Comparison of ENCODE assay signal across 20 cellular contexts in genomic region chr17:72687941-72688340, GRCh38.
DNase-seq lines count a peak whose midpoint lies in the region.
"Had no signal": no experiment of that assay in that cellular context is flagged by ENCODE, and none has a peak within 500 bp of the region (broad histone marks: within the 10 kb centered on the region; RNA-seq: fewer than 3 reads in every experiment).

No MANE protein-coding gene starts in this region.

- H3K4me1 ChIP-seq in GM23248 (ENCODE audit: insufficient read depth) = peaks cover 34% of the 10 kb centered on the region
- H3K4me1 ChIP-seq: esophagus muscularis mucosa, uterus had no signal

- peak; percentile 22 for DNase-seq in NCI-H748 (lab: John Stamatoyannopoulos, UW; ENCODE audit: unreplicated experiment)
- no peak for DNase-seq in NCI-H748 treated with DMSO at 0.1 percent for 48 hours (lab: John Stamatoyannopoulos, UW)
- peak; percentile 6 for DNase-seq in NCI-H774 (lab: John Stamatoyannopoulos, UW)
- DNase-seq in epithelial cell of prostate (ENCODE audit: low read depth, low spot score) = peak; percentile 62
- DNase-seq in ureter (ENCODE audit: low spot score) = peak; percentile 61
- DNase-seq in activated CD4-positive, alpha-beta T cell treated with anti-CD3 and anti-CD28 coated beads, Interleukin-2, amount 10 ng/mL, durations not matched to agents 7 days and 5 days = no peak
- DNase-seq in GM23248 = no peak
- DNase-seq in HT-29 (ENCODE audit: low spot score) = no peak
- DNase-seq: activated CD4-positive, alpha-beta T cell treated with anti-CD3 and anti-CD28 coated beads for 4 hours; activated naive CD4-positive, alpha-beta T cell treated with anti-CD3 and anti-CD28 coated beads, Interleukin-2, amount 50 U/mL, for 16 hours; CD4-positive, alpha-beta T cell; EL; glutamatergic neuron; NCI-H1930; uterus had no signal

- H3K4me3 Mint-ChIP-seq in activated CD4-positive, alpha-beta T cell treated with anti-CD3 and anti-CD28 coated beads, Interleukin-2, amount 10 ng/mL, durations not matched to agents 7 days and 5 days = no peak overlapping the region
- H3K4me3 Mint-ChIP-seq: CD4-positive, alpha-beta T cell; natural killer cell treated with Interleukin-12 subunit alpha and Interleukin-12 subunit beta and Interleukin-15 and Interleukin-18, amount 100 ng/mL, for 72 hours; stimulated activated naive CD8-positive, alpha-beta T cell treated with anti-CD3 and anti-CD28 coated beads, Interleukin-15, Interleukin-2, amounts not matched to agents 100 ng/mL and 50 ng/mL, for 24 hours had no signal

- peak overlapping the region; percentile 62 for H3K27ac ChIP-seq in epithelial cell of prostate
- no peak overlapping the region for H3K27ac ChIP-seq in GM23248
- H3K27ac ChIP-seq: esophagus muscularis mucosa, SJSA1, uterus had no signal

- no peak overlapping the region for H3K9ac ChIP-seq in GM23248

- H2AFZ ChIP-seq in GM23248 = no peak overlapping the region

- H3K4me3 ChIP-seq in GM23248 = no peak overlapping the region
- H3K4me3 ChIP-seq: esophagus muscularis mucosa, lung, SJSA1, uterus had no signal

- no peak overlapping the region for H3K4me2 ChIP-seq in GM23248 (ENCODE audit: unreplicated experiment)

- POLR2A ChIA-PET in activated CD4-positive, alpha-beta T cell treated with anti-CD3 and anti-CD28 coated beads, Interleukin-2, amount 10 ng/mL, durations not matched to agents 7 days and 5 days (lab: Charles Lee) = no interaction called here

- no peaks in the 10 kb centered on the region for H3K9me2 ChIP-seq in GM23248 (ENCODE audit: insufficient read depth)

- H3K36me3 Mint-ChIP-seq in activated CD4-positive, alpha-beta T cell treated with anti-CD3 and anti-CD28 coated beads, Interleukin-2, amount 10 ng/mL, durations not matched to agents 7 days and 5 days (ENCODE audit: low read depth) = no peaks in the 10 kb centered on the region
- H3K36me3 Mint-ChIP-seq: natural killer cell treated with Interleukin-12 subunit alpha and Interleukin-12 subunit beta and Interleukin-15 and Interleukin-18, amount 100 ng/mL, for 72 hours had no signal

- no peaks in the 10 kb centered on the region for H3K9me3 ChIP-seq in GM23248 (ENCODE audit: low read depth)
- H3K9me3 ChIP-seq: esophagus muscularis mucosa, SJSA1, uterus had no signal

- no peak overlapping the region for H3K27ac Mint-ChIP-seq in activated CD4-positive, alpha-beta T cell treated with anti-CD3 and anti-CD28 coated beads, Interleukin-2, amount 10 ng/mL, durations not matched to agents 7 days and 5 days
- H3K27ac Mint-ChIP-seq: CD4-positive, alpha-beta T cell; natural killer cell treated with Interleukin-12 subunit alpha and Interleukin-12 subunit beta and Interleukin-15 and Interleukin-18, amount 100 ng/mL, for 72 hours; stimulated activated naive CD8-positive, alpha-beta T cell treated with anti-CD3 and anti-CD28 coated beads, Interleukin-15, Interleukin-2, amounts not matched to agents 100 ng/mL and 50 ng/mL, for 24 hours had no signal

- no peaks in the 10 kb centered on the region for H3K27me3 Mint-ChIP-seq in activated CD4-positive, alpha-beta T cell treated with anti-CD3 and anti-CD28 coated beads, Interleukin-2, amount 10 ng/mL, durations not matched to agents 7 days and 5 days
- H3K27me3 Mint-ChIP-seq: CD4-positive, alpha-beta T cell; natural killer cell treated with Interleukin-12 subunit alpha and Interleukin-12 subunit beta and Interleukin-15 and Interleukin-18, amount 100 ng/mL, for 72 hours; stimulated activated naive CD8-positive, alpha-beta T cell treated with anti-CD3 and anti-CD28 coated beads, Interleukin-15, Interleukin-2, amounts not matched to agents 100 ng/mL and 50 ng/mL, for 24 hours had no signal

- no peaks in the 10 kb centered on the region for H3K27me3 ChIP-seq in GM23248 (replicated peaks; ENCODE audit: insufficient read depth)
- H3K27me3 ChIP-seq: esophagus muscularis mucosa, SJSA1, uterus had no signal

- H3K79me2 ChIP-seq in GM23248 (ENCODE audit: insufficient read depth) = no peaks in the 10 kb centered on the region

- H3K9me3 Mint-ChIP-seq in activated CD4-positive, alpha-beta T cell treated with anti-CD3 and anti-CD28 coated beads, Interleukin-2, amount 10 ng/mL, durations not matched to agents 7 days and 5 days = no peaks in the 10 kb centered on the region
- H3K9me3 Mint-ChIP-seq: CD4-positive, alpha-beta T cell; natural killer cell treated with Interleukin-12 subunit alpha and Interleukin-12 subunit beta and Interleukin-15 and Interleukin-18, amount 100 ng/mL, for 72 hours; stimulated activated naive CD8-positive, alpha-beta T cell treated with anti-CD3 and anti-CD28 coated beads, Interleukin-15, Interleukin-2, amounts not matched to agents 100 ng/mL and 50 ng/mL, for 24 hours had no signal

- H4K20me1 ChIP-seq in GM23248 (ENCODE audit: insufficient read depth) = no peaks in the 10 kb centered on the region

- peaks cover 29% of the 10 kb centered on the region for H3F3A ChIP-seq in GM23248 (ENCODE audit: insufficient read depth)

- CTCF ChIA-PET in activated CD4-positive, alpha-beta T cell treated with anti-CD3 and anti-CD28 coated beads, Interleukin-2, amount 10 ng/mL, durations not matched to agents 7 days and 5 days (lab: Charles Lee) = no interaction called here

- in situ Hi-C loops in GM23248 (cut with MboI) = no loop called here

- H3K36me3 ChIP-seq in GM23248 (ENCODE audit: low read depth) = no peaks in the 10 kb centered on the region
- H3K36me3 ChIP-seq: esophagus muscularis mucosa, SJSA1, uterus had no signal

- no peaks in the 10 kb centered on the region for H3K4me1 Mint-ChIP-seq in activated CD4-positive, alpha-beta T cell treated with anti-CD3 and anti-CD28 coated beads, Interleukin-2, amount 10 ng/mL, durations not matched to agents 7 days and 5 days

- 88 to 89% methylated on average over 8 of the region's 8 CpGs for WGBS in GM23248 (ENCODE audit: low coverage in 1 of 2, low lambda C conversion rate in 2 of 2, missing lambda C conversion rate in 2 of 2), 2 experiments

Comparison
In these comparisons a context has a peak if more than half of its experiments do, and no peak if none do; other contexts are left out.
1. DNase-seq: peak in NCI-H748 (single experiment), NCI-H774 (single experiment), epithelial cell of prostate (single experiment) and ureter (single experiment); none in NCI-H748 treated with DMSO at 0.1 percent for 48 hours (single experiment), activated CD4-positive, alpha-beta T cell treated with anti-CD3 and anti-CD28 coated beads, Interleukin-2, amount 10 ng/mL, durations not matched to agents 7 days and 5 days (single experiment), GM23248 (single experiment) and HT-29 (single experiment).